Comparison of ENCODE assay signal across 1 cellular context in the genomic region with DNA sequence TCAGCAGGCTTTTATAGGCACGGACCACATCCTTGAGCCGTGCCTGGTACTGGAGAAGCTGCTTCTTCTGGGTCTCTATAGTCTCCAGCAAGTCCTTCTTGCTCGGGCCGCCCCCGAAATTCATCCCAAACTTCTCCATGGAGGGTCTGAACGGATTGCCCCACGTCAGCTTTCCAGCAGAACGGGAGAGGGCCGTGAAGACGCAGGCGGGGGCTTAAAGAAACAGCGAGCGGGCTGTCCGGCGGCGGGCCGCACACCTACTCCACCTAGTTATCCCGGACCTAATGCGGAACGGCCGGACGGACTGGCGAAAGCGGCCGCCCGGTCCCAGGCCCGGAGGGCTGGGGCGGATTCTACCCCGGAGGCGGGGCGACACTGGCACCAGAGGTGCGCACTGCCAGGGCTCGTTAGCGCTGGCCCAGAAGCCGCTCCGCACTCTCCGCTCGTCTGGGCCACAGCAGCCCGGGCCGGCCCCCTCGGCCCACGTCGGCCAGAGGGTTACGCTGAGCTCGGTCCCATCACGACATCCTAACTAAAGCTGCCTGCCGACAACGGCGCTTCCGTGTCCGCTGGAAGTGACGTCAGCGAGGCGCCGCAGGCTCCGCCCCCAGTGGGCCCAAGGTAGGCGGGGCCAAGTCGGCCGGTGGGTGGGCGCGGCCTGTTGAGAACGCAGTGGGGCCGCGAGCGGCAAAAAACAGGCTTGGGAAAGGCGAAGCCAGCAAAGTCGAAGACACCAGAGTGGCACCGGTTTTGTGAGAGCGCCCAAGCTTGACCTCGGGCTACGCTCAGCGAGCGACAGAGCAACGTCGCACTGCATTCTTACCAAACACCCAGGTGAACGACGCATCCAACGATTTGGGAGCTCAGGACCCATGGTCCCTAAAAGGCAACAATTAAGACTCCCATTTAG.
TF ChIP-seq lines count a peak whose summit lies in the region.

A gene with protein sequence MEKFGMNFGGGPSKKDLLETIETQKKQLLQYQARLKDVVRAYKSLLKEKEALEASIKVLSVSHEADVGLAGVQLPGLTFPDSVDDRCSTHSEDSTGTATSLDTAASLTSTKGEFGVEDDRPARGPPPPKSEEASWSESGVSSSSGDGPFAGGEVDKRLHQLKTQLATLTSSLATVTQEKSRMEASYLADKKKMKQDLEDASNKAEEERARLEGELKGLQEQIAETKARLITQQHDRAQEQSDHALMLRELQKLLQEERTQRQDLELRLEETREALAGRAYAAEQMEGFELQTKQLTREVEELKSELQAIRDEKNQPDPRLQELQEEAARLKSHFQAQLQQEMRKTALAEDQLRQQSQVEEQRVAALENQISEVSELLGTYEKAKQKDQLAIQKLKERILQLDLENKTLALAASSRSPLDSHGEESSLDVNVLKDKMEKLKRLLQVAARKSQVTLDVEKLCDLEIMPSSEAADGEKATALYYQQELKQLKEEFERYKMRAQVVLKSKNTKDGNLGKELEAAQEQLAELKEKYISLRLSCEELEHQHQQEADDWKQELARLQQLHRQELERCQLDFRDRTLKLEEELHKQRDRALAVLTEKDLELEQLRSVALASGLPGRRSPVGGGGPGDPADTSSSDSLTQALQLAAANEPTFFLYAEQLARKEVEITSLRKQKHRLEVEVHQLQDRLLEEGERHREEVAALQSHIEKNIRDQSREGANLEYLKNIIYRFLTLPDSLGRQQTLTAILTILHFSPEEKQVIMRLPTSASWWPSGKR (minus strand): TSS at position 553 of the 910 bp plus-strand sequence. CDS start 414 bp downstream, at position 139.

TF ChIP-seq in IMR-90, 13 proteins besides CTCF, POLR2A, EP300 and RAD21:
- TF ChIP-seq RFX5 (IDR thresholded peaks at IDR 0.05; ENCODE audit: low read depth, low read length): peak; percentile 10; the same call in 1 of the 2 replicates
- TF ChIP-seq MXI1 (IDR thresholded peaks at IDR 0.05; ENCODE audit: borderline replicate concordance, low read depth, low read length): peak; percentile 47; the same call in 1 of the 2 replicates
- peak; percentile 22; the same call in 1 of the 2 replicates for TF ChIP-seq MAZ (IDR thresholded peaks at IDR 0.05; ENCODE audit: borderline replicate concordance, low read depth, low read length)
- TF ChIP-seq CEBPB (IDR thresholded peaks at IDR 0.05; ENCODE audit: low read depth, low read length): no peak
- TF ChIP-seq FOS (IDR thresholded peaks at IDR 0.05; ENCODE audit: low read depth, low read length): no peak
